16 cellular contexts compared by ENCODE assay signal in the genomic region with DNA sequence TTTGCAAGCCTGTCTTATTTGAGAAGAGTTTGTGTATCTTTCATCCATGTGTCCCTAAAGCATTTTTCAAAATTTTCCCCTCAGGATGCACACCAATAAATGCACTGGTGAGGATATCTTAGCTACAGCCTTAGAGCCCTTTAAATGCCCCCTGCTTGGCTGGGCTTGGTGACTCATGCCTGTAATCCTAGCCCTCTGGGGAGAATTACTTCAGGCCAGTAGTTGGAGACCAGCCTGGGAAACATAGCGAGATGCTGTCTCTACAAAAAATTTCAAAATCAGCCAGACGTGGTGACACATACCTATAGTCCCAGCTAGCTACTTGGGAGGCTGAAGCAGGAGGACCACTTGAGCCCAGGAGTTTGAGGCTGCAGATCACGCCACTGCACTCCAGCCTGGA. TPM values are rescaled to one million over a fixed set of nuclear protein-coding genes. Genes with fewer than 3 reads are reported as not detected.
A peak's percentile ranks its signal among the peaks of the same experiment; 100 is the strongest.
DNase-seq lines count a peak whose midpoint lies in the region; ATAC-seq, FAIRE-seq and TF ChIP-seq lines count a peak whose summit lies in the region.
"Had no signal": no experiment of that assay in that cellular context is flagged by ENCODE, and none has a peak within 500 bp of the region (broad histone marks: within the 10 kb centered on the region; RNA-seq: fewer than 3 reads in every experiment).

No MANE protein-coding gene starts in this region.

- H3K9me3 ChIP-seq in A549: no peaks in the 10 kb centered on the region
- no peaks in the 10 kb centered on the region for H3K9me3 ChIP-seq in stomach

- CTCF ChIA-PET in A549 (lab: Yijun Ruan, JAX): interaction anchor here (0.7 to 1.5 kb wide), 2 partner anchors 28 to 163 kb away, joined by 3 to 4 read pairs; no protein-coding TSS in a partner anchor

- no peaks in the 10 kb centered on the region for H3K36me3 ChIP-seq in stomach

- no peak for TF ChIP-seq EP300 in A549 (IDR thresholded peaks at IDR 0.05)
- no peak for TF ChIP-seq EP300 in stomach (IDR thresholded peaks at IDR 0.05)

- H3K27me3 ChIP-seq in stomach: no peaks in the 10 kb centered on the region
- peaks cover 0 to 7% (median 0%) of the 10 kb centered on the region in 45 donors for H3K27me3 ChIP-seq in dorsolateral prefrontal cortex

- DNase-seq in A549 (ENCODE audit: low read depth in 1 of 2, low spot score in 1 of 2) (peak in 1 of 2 experiments; percentile 75), H4 (ENCODE audit: low spot score) (peak; percentile 90), SK-MEL-5 (ENCODE audit: low read depth, low spot score) (peak; percentile 19), fibroblast of the conjunctiva (ENCODE audit: low read depth) (peak; percentile 80), stomach (no peak), erythroblast (lab: John Stamatoyannopoulos, UW) (no peak), GM20000 (ENCODE audit: low spot score) (no peak), dorsolateral prefrontal cortex (no peak)
- DNase-seq: activated CD4-positive, CD25-positive, alpha-beta regulatory T cell; activated T-cell treated with anti-CD3 and anti-CD28 coated beads, Interleukin-2, amount 50 U/mL, for 72 hours; C1 segment of cervical spinal cord; glutamatergic neuron; NCI-H187; posterior cingulate gyrus had no signal

- FAIRE-seq in A549 (lab: Jason Lieb, UNC): peak; percentile 93

- TF ChIP-seq RAD21 in A549 (conservative IDR thresholded peaks at IDR 0.05 in 1 of 2, IDR thresholded peaks at IDR 0.05 in 1 of 2): no peak; a peak in 1 of 5 replicates

- no peak for TF ChIP-seq POLR2A in A549 (IDR thresholded peaks at IDR 0.05; ENCODE audit: low read length)
- TF ChIP-seq POLR2A in stomach (IDR thresholded peaks at IDR 0.05): no peak
- TF ChIP-seq POLR2A in erythroblast (IDR thresholded peaks at IDR 0.05; ENCODE audit: low read length): no peak

- intact Hi-C loops in stomach (cut with DNase I; ENCODE audit: low total_unique reads) (no loop called here), dorsolateral prefrontal cortex (cut with DNase I) (no loop called here)

- H3K4me3 ChIP-seq in A549 (no peak overlapping the region), stomach (no peak overlapping the region), dorsolateral prefrontal cortex (no peak overlapping the region)
- H3K4me3 ChIP-seq: lung had no signal

- in situ Hi-C loops in SK-MEL-5 (cut with HindIII; ENCODE audit: low pct_unique_long_range_greater_than_20kb, low sequenced_read_pairs): no loop called here

- peaks cover 13% of the 10 kb centered on the region; the same call in 2 of the 3 replicates for H3K4me1 ChIP-seq in A549
- H3K4me1 ChIP-seq in stomach: no peaks in the 10 kb centered on the region

- H3K27ac ChIP-seq in A549: peak overlapping the region in 1 of 2 experiments; percentile 69; a peak in 4 of 6 replicates
- H3K27ac ChIP-seq in stomach: no peak overlapping the region
- H3K27ac ChIP-seq in dorsolateral prefrontal cortex: no peak overlapping the region

- POLR2A ChIA-PET in A549 (lab: Yijun Ruan, JAX): no interaction called here

- H3K4me2 ChIP-seq in A549: peak overlapping the region; percentile 13; the same call in 1 of the 3 replicates

- WGBS in A549 (ENCODE audit: missing lambda C conversion rate): 27% methylated on average over 3 of the region's 3 CpGs
- WGBS in stomach, 5 donors: 52 to 90% (median 69%) methylated on average over 3 of the region's 3 CpGs

- TF ChIP-seq CTCF in A549 (IDR thresholded peaks at IDR 0.05): no peak
- no peak for TF ChIP-seq CTCF in stomach (IDR thresholded peaks at IDR 0.05)
- TF ChIP-seq CTCF in GM20000 (IDR thresholded peaks at IDR 0.05; ENCODE audit: extremely low read depth, missing control alignments): no peak
- no peak for TF ChIP-seq CTCF in dorsolateral prefrontal cortex (IDR thresholded peaks at IDR 0.05 in 54 of 56, conservative IDR thresholded peaks at IDR 0.05 in 2 of 56; ENCODE audit: low read depth in 1 of 56, partially characterized antibody in 56 of 56)

- peak; percentile 94 to 95 for ATAC-seq in A549
- ATAC-seq: activated T-cell treated with anti-CD3 and anti-CD28 coated beads, Interleukin-2, amount 50 U/mL, for 72 hours; Panc1 had no signal

TF ChIP-seq in A549, 52 proteins besides CTCF, POLR2A, EP300 and RAD21:
- TF ChIP-seq, protein P1, sequence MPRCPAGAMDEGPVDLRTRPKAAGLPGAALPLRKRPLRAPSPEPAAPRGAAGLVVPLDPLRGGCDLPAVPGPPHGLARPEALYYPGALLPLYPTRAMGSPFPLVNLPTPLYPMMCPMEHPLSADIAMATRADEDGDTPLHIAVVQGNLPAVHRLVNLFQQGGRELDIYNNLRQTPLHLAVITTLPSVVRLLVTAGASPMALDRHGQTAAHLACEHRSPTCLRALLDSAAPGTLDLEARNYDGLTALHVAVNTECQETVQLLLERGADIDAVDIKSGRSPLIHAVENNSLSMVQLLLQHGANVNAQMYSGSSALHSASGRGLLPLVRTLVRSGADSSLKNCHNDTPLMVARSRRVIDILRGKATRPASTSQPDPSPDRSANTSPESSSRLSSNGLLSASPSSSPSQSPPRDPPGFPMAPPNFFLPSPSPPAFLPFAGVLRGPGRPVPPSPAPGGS (IDR thresholded peaks at IDR 0.05): no peak
- TF ChIP-seq EHF (CRISPR knock-in tag; IDR thresholded peaks at IDR 0.05) (no peak), JUNB (IDR thresholded peaks at IDR 0.05) (peak; percentile 51), SMC3 (IDR thresholded peaks at IDR 0.05) (0 out of 3 replicates have a peak, but pooled peaks have one; percentile 16), RCOR1 (IDR thresholded peaks at IDR 0.05; ENCODE audit: low read depth, low read length) (no peak), HEYL (CRISPR knock-in tag; IDR thresholded peaks at IDR 0.05) (no peak), JUN (IDR thresholded peaks at IDR 0.05) (no peak; a peak in 1 of 5 replicates), POLR2AphosphoS2 (conservative IDR thresholded peaks at IDR 0.05; ENCODE audit: low read length) (no peak), FOSL2 (IDR thresholded peaks at IDR 0.05) (peak; percentile 57), FOSL2 (CRISPR knock-in tag; IDR thresholded peaks at IDR 0.05) (peak; percentile 86), GATA3 (IDR thresholded peaks at IDR 0.05; ENCODE audit: borderline replicate concordance) (peak; percentile 63; the same call in 1 of the 2 replicates), MAZ (IDR thresholded peaks at IDR 0.05; ENCODE audit: borderline replicate concordance, low read depth, low read length) (no peak), CBX2 (IDR thresholded peaks at IDR 0.05; ENCODE audit: borderline replicate concordance, low read depth) (no peak), KDM5A (IDR thresholded peaks at IDR 0.05) (no peak), CEBPB (IDR thresholded peaks at IDR 0.05) (peak in 1 of 2 experiments; percentile 70; a peak in 2 of 4 replicates)

RNA-seq across cellular contexts. Expression of gene PLCB4, which starts 33.8 kb away (rescaled TPM):
- polyA plus RNA-seq in A549 (2011; rRNA removed) (24.0 and 32.1 TPM in 2 replicates), A549 (2017; fragmentation: RNase III; extraction: RNeasy Plus Mini Kit Qiagen cat#74134 plus additional on column Dnase treatment) (17.1 to 21.4 TPM (median 21.2 TPM) in 3 replicates), stomach (1 to 10 TPM; 5.3 to 8.2 (median 5.4) TPM)
- polyA plus RNA-seq in A549 (2012; cell fraction: cytosol; rRNA removed): 6.6 and 7.5 TPM in 2 replicates
- 9.0 and 12.0 TPM in 2 replicates for polyA plus RNA-seq in A549 (2012; cell fraction: nucleus; rRNA removed)
- 21.0 and 23.4 TPM in 2 replicates for polyA minus RNA-seq in A549 (2011; rRNA and poly(A)+ RNA removed)
- total RNA-seq in H4 (2014; rRNA removed; shearing (Covaris generic)): 5.7 and 5.9 TPM in 2 replicates
- total RNA-seq in SK-MEL-5 (2014; rRNA removed; shearing (Covaris generic)): 15.8 and 16.1 TPM in 2 replicates
- polyA plus RNA-seq in SK-MEL-5 (2015; cell fraction: cytosol; rRNA removed): 9.3 and 10.8 TPM in 2 replicates
- 46.6 and 55.2 TPM in 2 replicates for polyA plus RNA-seq in SK-MEL-5 (2015; cell fraction: nucleus; rRNA removed)
- total RNA-seq in stomach (10 to 100 TPM; 22.2 to 29.4 (median 23.2) TPM), dorsolateral prefrontal cortex (10 to 100 TPM in 119 of 120 experiments, 1 to 10 TPM in 1; 9.7 to 33.7 (median 22.0) TPM)
- total RNA-seq: activated T-cell treated with anti-CD3 and anti-CD28 coated beads, Interleukin-2, amount 50 U/mL, for 72 hours had no signal

Comparison
In these comparisons a context has a peak if more than half of its experiments do, and no peak if none do; other contexts are left out.
1. DNase-seq: peak in H4 (single experiment), SK-MEL-5 (single experiment) and fibroblast of the conjunctiva (single experiment); none in stomach (single experiment), erythroblast (0 of 2), GM20000 (single experiment) and dorsolateral prefrontal cortex (0 of 10).